29 cellular contexts compared by ENCODE assay signal in the genomic region with DNA sequence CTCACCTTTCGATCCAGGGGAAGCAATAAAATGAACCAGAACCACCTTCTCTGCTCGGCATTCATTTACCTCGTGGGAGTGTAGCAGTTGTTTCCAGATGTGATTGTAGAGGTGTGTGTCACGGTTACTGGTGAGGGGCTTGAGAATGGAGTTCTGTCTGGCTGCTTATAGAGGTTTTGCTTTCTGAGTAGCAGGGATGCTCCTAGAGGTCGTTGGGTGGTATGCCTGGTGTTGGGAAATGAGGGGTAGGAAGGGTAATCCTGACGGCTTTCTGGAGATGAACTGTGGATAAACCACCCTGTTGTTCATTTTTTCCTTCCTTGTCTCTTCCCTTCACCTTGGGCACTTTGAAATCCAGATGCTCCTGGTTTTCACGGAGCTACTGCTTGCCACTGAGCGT. TPM values are rescaled to one million over a fixed set of nuclear protein-coding genes. Genes with fewer than 3 reads are reported as not detected.
DNase-seq lines count a peak whose midpoint lies in the region; ATAC-seq and TF ChIP-seq lines count a peak whose summit lies in the region.
"Had no signal": no experiment of that assay in that cellular context is flagged by ENCODE, and none has a peak within 500 bp of the region (broad histone marks: within the 10 kb centered on the region; RNA-seq: fewer than 3 reads in every experiment).

No MANE protein-coding gene starts in this region.

- no peak overlapping the region for H4K5ac ChIP-seq in H9 (ENCODE audit: insufficient read length, low read depth, low read length)

- no peak overlapping the region for H2BK20ac ChIP-seq in H9 (ENCODE audit: low read depth, low read length, poor library complexity, severe bottlenecking)

- H3K36me3 Mint-ChIP-seq in H9 (ENCODE audit: insufficient read depth in 1 of 3, low read depth in 3 of 3) (peaks cover 5 to 9% (median 6%) of the 10 kb centered on the region in 3 experiments; a peak in 6 of 7 replicates), brain (peaks cover 17% of the 10 kb centered on the region)
- H3K36me3 Mint-ChIP-seq: activated naive CD4-positive, alpha-beta T cell treated with anti-CD3 and anti-CD28 coated beads, Interleukin-2, amount 50 U/mL, for 24 hours had no signal

- peaks cover 59% of the 10 kb centered on the region for H3K27me3 Mint-ChIP-seq in H9 (ENCODE audit: low read depth)
- no peaks in the 10 kb centered on the region for H3K27me3 Mint-ChIP-seq in brain

- H3K14ac ChIP-seq in H9 (ENCODE audit: insufficient read depth, low read length): no peak overlapping the region

- DNase-seq in H9 (no peak), sigmoid colon (no peak), cortex of kidney (lab: John Stamatoyannopoulos, UW) (no peak), dermis blood vessel endothelial cell (no peak), retina (no peak)
- DNase-seq: ACHN; activated CD8-positive, alpha-beta T cell treated with anti-CD3 and anti-CD28 coated beads for 36 hours; amygdala; BE2C; effector CD8-positive, alpha-beta T cell; EL; head of caudate nucleus; midbrain; MM.1S; naive thymus-derived CD4-positive, alpha-beta T cell; NCI-H1105 treated with DMSO at 0.1 percent for 48 hours; NCI-H1930; NCI-H524 treated with DMSO at 0.1 percent for 48 hours; Peyer's patch; SHP77; stimulated activated CD4-positive, alpha-beta T cell treated with anti-CD3 and anti-CD28 coated beads, Interleukin-2, amount 100 ng/mL, for 48 hours; transverse colon had no signal

- peaks cover 55% of the 10 kb centered on the region for H3K36me3 ChIP-seq in mesodermal cell (ENCODE audit: control insufficient read depth, insufficient read depth, low read length)
- no peaks in the 10 kb centered on the region for H3K36me3 ChIP-seq in sigmoid colon
- H3K36me3 ChIP-seq: Peyer's patch, right atrium auricular region, transverse colon had no signal

- peaks cover 34% of the 10 kb centered on the region; the same call in 1 of the 2 replicates for H3K79me2 ChIP-seq in H9 (ENCODE audit: insufficient read depth, low read length)

- H3K4me2 ChIP-seq in H9 (ENCODE audit: insufficient read depth, insufficient read length, low read length): no peak overlapping the region

- no peak overlapping the region for H3K4ac ChIP-seq in H9 (ENCODE audit: low read depth, low read length)

- no peak overlapping the region for H2BK12ac ChIP-seq in H9 (ENCODE audit: insufficient read length, low read depth, low read length)

- H3K4me1 ChIP-seq in H9 (ENCODE audit: insufficient read depth, low read length) (peaks cover 41% of the 10 kb centered on the region), mesodermal cell (ENCODE audit: control insufficient read depth, insufficient read depth, low read length, poor library complexity, severe bottlenecking) (peaks cover 90% of the 10 kb centered on the region), sigmoid colon (peaks cover 0 to 100% (median 70%) of the 10 kb centered on the region in 4 donors)

- no CpG with 5 or more reads among the region's 8 CpGs for WGBS in H9 (ENCODE audit: extremely low coverage, insufficient read length, low lambda C conversion rate)
- 79 to 88% methylated on average over 3 to 5 of the region's 8 CpGs for WGBS in mesodermal cell (ENCODE audit: insufficient coverage in 2 of 2), 2 experiments
- WGBS in sigmoid colon, 2 donors: 55 to 70% methylated on average over 8 of the region's 8 CpGs

- TF ChIP-seq EP300 in sigmoid colon (IDR thresholded peaks at IDR 0.05): no peak

- TF ChIP-seq CTCF in H9 (conservative IDR thresholded peaks at IDR 0.05) (peak; percentile 24; the same call in 1 of the 3 replicates), brain (conservative IDR thresholded peaks at IDR 0.05) (no peak), sigmoid colon (IDR thresholded peaks at IDR 0.05) (no peak)

- H3K79me1 ChIP-seq in H9 (ENCODE audit: insufficient read depth, low read depth, low read length, poor library complexity, severe bottlenecking): peaks cover 4% of the 10 kb centered on the region

- no peaks in the 10 kb centered on the region for H4K20me1 ChIP-seq in H9 (ENCODE audit: control insufficient read depth, insufficient read depth, insufficient read length)

- H3K4me3 ChIP-seq in mesodermal cell (ENCODE audit: extremely low read depth, insufficient read depth, low read length, poor library complexity, severe bottlenecking) (no peak overlapping the region), sigmoid colon (no peak overlapping the region)
- H3K4me3 ChIP-seq: Peyer's patch, right atrium auricular region, transverse colon had no signal

- H4K91ac ChIP-seq in H9 (ENCODE audit: insufficient read length, low read depth, low read length): no peak overlapping the region

- no peak overlapping the region for H2AFZ ChIP-seq in H9 (ENCODE audit: low read length)

- H3K4me1 Mint-ChIP-seq in H9: peaks cover 93 to 95% of the 10 kb centered on the region in 2 experiments
- H3K4me1 Mint-ChIP-seq in brain: peaks cover 100% of the 10 kb centered on the region
- H3K4me1 Mint-ChIP-seq: activated T-helper 17 cell treated with anti-CD3 and anti-CD28 coated beads, Interleukin-2, amount 50 U/mL, for 72 hours had no signal

- no peaks in the 10 kb centered on the region for H3K23me2 ChIP-seq in H9 (ENCODE audit: insufficient read length, low read depth, low read length, poor library complexity, severe bottlenecking)

- H3K18ac ChIP-seq in H9 (ENCODE audit: insufficient read length, low read depth, low read length): no peak overlapping the region

- no peak overlapping the region for H4K8ac ChIP-seq in H9 (replicated peaks; ENCODE audit: insufficient read length, low read depth, low read length)

- no peak overlapping the region for H2BK5ac ChIP-seq in H9 (ENCODE audit: insufficient read length, low read length)

- H3T11ph ChIP-seq in H9 (ENCODE audit: low read length): no peak overlapping the region

- H3K9me3 Mint-ChIP-seq in H9: no peaks in the 10 kb centered on the region
- H3K9me3 Mint-ChIP-seq in brain: no peaks in the 10 kb centered on the region
- H3K9me3 Mint-ChIP-seq: activated CD8-positive, alpha-beta T cell treated with anti-CD3 and anti-CD28 coated beads for 36 hours; activated naive CD4-positive, alpha-beta T cell treated with anti-CD3 and anti-CD28 coated beads, Interleukin-2, amount 50 U/mL, for 24 hours; activated T-helper 17 cell treated with anti-CD3 and anti-CD28 coated beads, Interleukin-2, amount 50 U/mL, for 72 hours; T-helper 2 cell treated with Interferon-gamma antibody and Interleukin-4, amounts not matched to agents 5 μg/mL and 100 μg/mL, for 36 hours had no signal

- ATAC-seq in HG03108 (IDR thresholded peaks at IDR 0.05; ENCODE audit: unreplicated experiment): no peak
- ATAC-seq: activated CD8-positive, alpha-beta T cell treated with anti-CD3 and anti-CD28 coated beads for 36 hours; activated T-helper 17 cell treated with anti-CD3 and anti-CD28 coated beads, Interleukin-2, amount 50 U/mL, for 72 hours; naive thymus-derived CD4-positive, alpha-beta T cell had no signal

- no peak overlapping the region for H2AK5ac ChIP-seq in H9 (ENCODE audit: insufficient read length, low read length)

- no peak overlapping the region for H3K23ac ChIP-seq in H9 (ENCODE audit: insufficient read length, low read depth, low read length)

- no peaks in the 10 kb centered on the region for H3K9me3 ChIP-seq in H9 (ENCODE audit: control insufficient read depth, low read depth, low read length)
- no peaks in the 10 kb centered on the region for H3K9me3 ChIP-seq in mesodermal cell (ENCODE audit: control insufficient read depth, low read length)
- H3K9me3 ChIP-seq in sigmoid colon: no peaks in the 10 kb centered on the region
- H3K9me3 ChIP-seq: BE2C, Peyer's patch, right atrium auricular region, transverse colon had no signal

- H3K27ac ChIP-seq in H9 (ENCODE audit: insufficient read length, low read depth, low read length): no peak overlapping the region
- H3K27ac ChIP-seq in mesodermal cell (ENCODE audit: low read depth, low read length, severe bottlenecking): peak overlapping the region; percentile 51
- H3K27ac ChIP-seq in sigmoid colon: peak overlapping the region in 3 of 4 donors; percentile 99
- H3K27ac ChIP-seq: Peyer's patch, right atrium auricular region had no signal

- H3K4me3 Mint-ChIP-seq in H9: peak overlapping the region in 1 of 2 experiments; percentile 27; a peak in 1 of 5 replicates
- peak overlapping the region in 3 of 5 experiments; percentile 20 to 94 (median 49) for H3K4me3 Mint-ChIP-seq in brain
- H3K4me3 Mint-ChIP-seq: activated CD8-positive, alpha-beta T cell treated with anti-CD3 and anti-CD28 coated beads for 36 hours; activated naive CD4-positive, alpha-beta T cell treated with anti-CD3 and anti-CD28 coated beads, Interleukin-2, amount 50 U/mL, for 24 hours; activated T-helper 17 cell treated with anti-CD3 and anti-CD28 coated beads, Interleukin-2, amount 50 U/mL, for 72 hours; naive thymus-derived CD4-positive, alpha-beta T cell; T-helper 2 cell treated with Interferon-gamma antibody and Interleukin-4, amounts not matched to agents 5 μg/mL and 100 μg/mL, for 36 hours had no signal

- H3K27me3 ChIP-seq in H9 (ENCODE audit: insufficient read depth, low read length) (peaks cover 10% of the 10 kb centered on the region; the same call in 1 of the 2 replicates), sigmoid colon (no peaks in the 10 kb centered on the region)
- H3K27me3 ChIP-seq: BE2C, Peyer's patch, right atrium auricular region, transverse colon had no signal

- H2BK15ac ChIP-seq in H9 (ENCODE audit: low read depth, low read length): no peak overlapping the region

- H3K56ac ChIP-seq in H9 (ENCODE audit: insufficient read length, low read depth, low read length): no peak overlapping the region

- H2BK120ac ChIP-seq in H9 (ENCODE audit: low read depth, low read length, poor library complexity, severe bottlenecking): no peak overlapping the region

- TF ChIP-seq POLR2A in sigmoid colon (IDR thresholded peaks at IDR 0.05): no peak

- no peak overlapping the region for H3K9ac ChIP-seq in H9 (ENCODE audit: extremely low read depth, insufficient read length, low read length)

- intact Hi-C loops in sigmoid colon (cut with DNase I): no loop called here

- peak overlapping the region in 1 of 3 experiments; percentile 98; a peak in 2 of 7 replicates for H3K27ac Mint-ChIP-seq in H9
- H3K27ac Mint-ChIP-seq in brain: peak overlapping the region in 4 of 5 experiments; percentile 40 to 100 (median 96)
- H3K27ac Mint-ChIP-seq: activated CD8-positive, alpha-beta T cell treated with anti-CD3 and anti-CD28 coated beads for 36 hours; activated naive CD4-positive, alpha-beta T cell treated with anti-CD3 and anti-CD28 coated beads, Interleukin-2, amount 50 U/mL, for 24 hours; activated T-helper 17 cell treated with anti-CD3 and anti-CD28 coated beads, Interleukin-2, amount 50 U/mL, for 72 hours; T-helper 2 cell treated with Interferon-gamma antibody and Interleukin-4, amounts not matched to agents 5 μg/mL and 100 μg/mL, for 36 hours had no signal

RNA-seq across cellular contexts. Expression of a gene that starts 8.1 kb away (rescaled TPM):
- total RNA-seq in H9 (2021) (75.1 and 76.8 TPM in 2 replicates), sigmoid colon (100 to 1,000 TPM; 155 to 200 (median 186) TPM), dermis blood vessel endothelial cell (27.1 and 38.4 TPM in 2 replicates)
- polyA plus RNA-seq in brain (ENCODE audit: insufficient read depth, low read depth, low replicate concordance) (32.4 TPM), sigmoid colon (10 to 100 TPM in 1 of 3 donors, 1 to 10 TPM in 2; 3.2 to 14.0 (median 4.2) TPM)
- polyA plus RNA-seq in mesodermal cell (2013, experiment 1 of 2): 136 TPM
- 133 TPM for polyA plus RNA-seq in mesodermal cell (2013, experiment 2 of 2)
